Comparison of ENCODE assay signal across 8 cellular contexts in the genomic region with DNA sequence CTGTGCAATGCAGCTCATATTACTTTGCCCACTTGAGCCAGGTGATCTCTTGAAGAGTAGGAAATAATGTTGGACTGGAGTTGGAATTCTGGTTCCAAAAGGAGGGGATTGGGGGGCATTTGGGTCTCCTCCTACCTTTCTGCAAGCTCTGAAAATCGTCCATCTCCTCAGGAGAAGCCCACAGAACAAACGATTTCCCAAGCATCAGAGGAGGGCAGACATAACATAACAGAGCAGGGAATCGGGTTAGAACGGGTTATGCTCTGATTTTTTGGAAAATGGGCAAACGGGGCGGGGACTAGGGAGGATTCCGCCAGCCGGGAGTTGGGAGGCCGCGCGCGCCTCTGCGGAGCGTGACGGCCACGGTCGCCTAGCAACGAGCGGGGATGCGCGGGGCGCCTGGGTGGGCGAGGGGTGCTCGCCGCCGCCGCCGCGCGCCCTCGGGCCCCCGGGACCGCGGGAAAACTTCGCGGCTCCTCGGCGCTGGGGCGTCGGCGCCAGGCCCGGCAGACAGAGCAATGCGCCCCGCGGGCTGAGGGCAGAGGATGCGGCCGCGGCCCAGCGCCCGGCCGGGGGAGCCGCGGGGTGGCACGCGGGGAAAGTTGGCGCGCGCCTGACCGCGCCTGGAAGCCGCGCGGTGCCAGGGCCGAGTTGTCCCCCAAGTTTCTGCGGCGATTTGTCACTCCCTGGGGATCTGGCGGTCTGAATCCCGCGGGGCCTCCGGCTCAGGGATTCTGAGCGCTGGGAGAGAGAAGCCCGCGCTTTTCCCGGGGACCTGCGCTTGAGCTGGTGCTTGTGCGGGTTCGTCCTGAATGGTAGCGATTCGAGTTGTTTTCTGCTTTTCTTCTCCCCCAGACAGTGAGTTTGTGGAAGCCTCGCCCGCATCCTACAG. TPM values are rescaled to one million over a fixed set of nuclear protein-coding genes. Genes with fewer than 3 reads are reported as not detected.
A peak's percentile ranks its signal among the peaks of the same experiment; 100 is the strongest.
DNase-seq lines count a peak whose midpoint lies in the region; ATAC-seq, FAIRE-seq and TF ChIP-seq lines count a peak whose summit lies in the region.

No MANE protein-coding gene starts in this region.

- peaks cover 46% of the 10 kb centered on the region for H3K27me3 ChIP-seq in BLaER1
- H3K27me3 ChIP-seq in H7 (ENCODE audit: control insufficient read depth, insufficient read depth, low read length), result peaks cover 24% of the 10 kb centered on the region
- no peaks in the 10 kb centered on the region for H3K27me3 ChIP-seq in SJSA1 (replicated peaks)
- H3K27me3 ChIP-seq in muscle layer of colon (ENCODE audit: control insufficient read depth in 1 of 2, insufficient read depth in 2 of 2, low read length in 2 of 2), result no peaks in the 10 kb centered on the region

- TF ChIP-seq CTCF in epithelial cell of proximal tubule (conservative IDR thresholded peaks at IDR 0.05; ENCODE audit: low read depth, low read length), result no peak

- no peak for ATAC-seq in HG03457 (IDR thresholded peaks at IDR 0.05; ENCODE audit: unreplicated experiment)

- FAIRE-seq in urothelium cell line (lab: Jason Lieb, UNC), result no peak
- no peak for FAIRE-seq in HTR-8/SVneo (lab: Jason Lieb, UNC)

- H3K4me3 ChIP-seq in BLaER1 (peak overlapping the region; percentile 69), H7 (ENCODE audit: insufficient read depth, low read depth, low read length) (peak overlapping the region; percentile 54), SJSA1 (peak overlapping the region; percentile 50), epithelial cell of proximal tubule (ENCODE audit: low read depth, low read length) (peak overlapping the region; percentile 58), muscle layer of colon (ENCODE audit: low read depth in 1 of 2, low read length in 2 of 2) (peak overlapping the region; percentile 52 to 78)

- H3K36me3 ChIP-seq in BLaER1 (no peaks in the 10 kb centered on the region), H7 (replicated peaks; ENCODE audit: control insufficient read depth, insufficient read depth, low read length) (no peaks in the 10 kb centered on the region), SJSA1 (no peaks in the 10 kb centered on the region), muscle layer of colon (ENCODE audit: insufficient read depth, low read length) (no peaks in the 10 kb centered on the region)

- no peak overlapping the region for H3K27ac ChIP-seq in BLaER1
- no peak overlapping the region; the same call in 1 of the 2 replicates for H3K27ac ChIP-seq in SJSA1
- H3K27ac ChIP-seq in muscle layer of colon (ENCODE audit: low read depth, low read length), result peak overlapping the region; percentile 89

- H3K9ac ChIP-seq in BLaER1, result peak overlapping the region; percentile 43; the same call in 1 of the 2 replicates
- peak overlapping the region; percentile 58 for H3K9ac ChIP-seq in muscle layer of colon (ENCODE audit: low read length)

- peaks cover 21% of the 10 kb centered on the region for H3K4me1 ChIP-seq in BLaER1
- peaks cover 43% of the 10 kb centered on the region for H3K4me1 ChIP-seq in SJSA1 (replicated peaks)
- peaks cover 27% of the 10 kb centered on the region for H3K4me1 ChIP-seq in muscle layer of colon (ENCODE audit: insufficient read depth, low read length)

- H3K4me2 ChIP-seq in BLaER1, result peak overlapping the region; percentile 93

- DNase-seq in H7 (peak; percentile 83), SJSA1 (ENCODE audit: low read depth in 1 of 2, low spot score in 2 of 2) (peak; percentile 23 to 41), epithelial cell of proximal tubule (ENCODE audit: low read depth) (no peak), urothelium cell line (ENCODE audit: low spot score) (peak; percentile 79), HTR-8/SVneo (ENCODE audit: insufficient read length, low spot score) (no peak)

- H3K9me3 ChIP-seq in BLaER1 (no peaks in the 10 kb centered on the region), SJSA1 (replicated peaks) (no peaks in the 10 kb centered on the region), muscle layer of colon (ENCODE audit: low read length) (no peaks in the 10 kb centered on the region)

- H4K20me1 ChIP-seq in BLaER1, result peaks cover 11% of the 10 kb centered on the region; the same call in 1 of the 2 replicates

RNA-seq across cellular contexts. Expression of gene AMOTL1, which starts 27.8 kb away (rescaled TPM):
- 18.0 and 20.7 TPM in 2 replicates for total RNA-seq in H7 (2014; rRNA removed; shearing (Covaris generic))
- total RNA-seq in SJSA1 (2014; rRNA removed; shearing (Covaris generic)), result 10.1 and 14.8 TPM in 2 replicates
- total RNA-seq in epithelial cell of proximal tubule, result 26.0 and 31.8 TPM in 2 replicates

Comparison
In these comparisons a context has a peak if more than half of its experiments do, and no peak if none do; other contexts are left out.
1. DNase-seq: peak in H7 (single experiment), SJSA1 (2 of 2) and urothelium cell line (single experiment); none in epithelial cell of proximal tubule (single experiment) and HTR-8/SVneo (single experiment).
2. Peak in every context shown above with its lines, with median percentiles within 50 percentile points of each other: H3K4me3 ChIP-seq.